In the genomic region with DNA sequence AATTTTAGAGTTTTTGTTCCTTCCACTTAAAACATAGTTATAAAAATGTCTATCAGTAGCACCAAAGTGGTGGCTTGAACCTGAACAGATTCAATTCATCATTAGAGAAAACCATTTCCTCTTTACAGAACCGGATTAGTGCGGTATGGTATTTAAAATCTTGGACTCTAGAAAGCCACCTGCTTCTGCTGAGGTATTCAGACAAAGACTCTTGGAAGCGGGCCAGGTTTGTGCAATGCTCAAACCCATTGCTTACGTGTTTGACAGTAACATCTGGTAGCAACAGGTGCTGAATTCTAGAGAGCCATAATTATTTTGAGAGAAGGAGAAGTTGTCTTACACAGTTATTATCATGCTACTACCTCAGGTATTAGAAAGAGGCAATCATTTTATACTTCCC, we compare ENCODE assay signal across 1 cellular context.
TF ChIP-seq lines count a peak whose summit lies in the region.

No MANE protein-coding gene starts in this region.

TF ChIP-seq in GM12878, 131 proteins besides CTCF, POLR2A, EP300 and RAD21 (continued from another document):
- TF ChIP-seq NKRF (conservative IDR thresholded peaks at IDR 0.05), result no peak
- no peak for TF ChIP-seq ZBTB33 (IDR thresholded peaks at IDR 0.05)
- TF ChIP-seq SIN3A (IDR thresholded peaks at IDR 0.05; ENCODE audit: low read depth, low read length), result no peak
- TF ChIP-seq RUNX3 (IDR thresholded peaks at IDR 0.05; ENCODE audit: low read length), result peak; percentile 34; the same call in 1 of the 2 replicates
- TF ChIP-seq CREM (IDR thresholded peaks at IDR 0.05; ENCODE audit: low read depth), result 0 out of 2 replicates have a peak, but pooled peaks have one; percentile 29
TF ChIP-seq in GM12878: peak in this region for 9.
